Comparison of ENCODE assay signal across 10 cellular contexts in the genomic region with DNA sequence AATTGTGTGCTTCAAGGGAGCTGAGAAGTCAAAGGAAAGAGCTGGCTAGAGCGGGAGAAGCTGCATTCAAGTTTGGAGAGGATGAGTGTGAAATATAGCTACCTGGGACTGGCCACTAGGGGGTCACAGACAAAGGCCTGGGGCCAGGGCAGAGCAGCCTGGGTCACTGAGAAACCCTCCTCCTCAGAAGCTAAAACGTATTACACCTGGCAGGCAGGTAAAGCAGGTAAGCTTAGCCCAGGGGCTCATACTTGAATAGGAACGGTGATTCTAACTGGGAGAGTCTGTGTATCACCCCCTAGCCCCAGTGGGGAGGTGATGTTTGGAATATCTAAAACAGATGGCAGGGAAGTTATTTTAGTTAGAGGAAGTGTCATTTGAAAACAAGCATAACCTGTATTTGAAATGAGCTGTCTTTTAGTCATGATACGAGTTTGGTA. TPM values are rescaled to one million over a fixed set of nuclear protein-coding genes. Genes with fewer than 3 reads are reported as not detected.
DNase-seq lines count a peak whose midpoint lies in the region; ATAC-seq, FAIRE-seq and TF ChIP-seq lines count a peak whose summit lies in the region.
"Had no signal": no experiment of that assay in that cellular context is flagged by ENCODE, and none has a peak within 500 bp of the region (broad histone marks: within the 10 kb centered on the region; RNA-seq: fewer than 3 reads in every experiment).

No MANE protein-coding gene starts in this region.

- H3K27me3 ChIP-seq in DND-41 (ENCODE audit: insufficient read depth, low read length, poor library complexity) = peaks cover 8% of the 10 kb centered on the region
- H3K27me3 ChIP-seq in adrenal gland = no peaks in the 10 kb centered on the region
- H3K27me3 ChIP-seq: ovary had no signal

- H3K4me1 ChIP-seq in DND-41 (ENCODE audit: insufficient read depth, low read length) (no peaks in the 10 kb centered on the region), adrenal gland (replicated peaks in 1 of 2) (peaks cover 5 to 18% of the 10 kb centered on the region in 2 donors)

- H3K27ac ChIP-seq in DND-41 (ENCODE audit: low read length) = no peak overlapping the region
- H3K27ac ChIP-seq in adrenal gland = no peak overlapping the region
- H3K27ac ChIP-seq: ovary had no signal

- intact Hi-C loops in adrenal gland (cut with DNase I) = no loop called here

- WGBS in adrenal gland, 4 donors = 63 to 71% (median 64%) methylated on average over 4 of the region's 4 CpGs

- H3K27ac Mint-ChIP-seq in HFFc6 (peak overlapping the region; percentile 88), memory B cell (no peak overlapping the region)

- H3K4me3 Mint-ChIP-seq in HFFc6 = peak overlapping the region; percentile 16
- no peak overlapping the region for H3K4me3 Mint-ChIP-seq in memory B cell

- no peaks in the 10 kb centered on the region for H4K20me1 ChIP-seq in DND-41 (ENCODE audit: insufficient read depth, low read length)

- H3K4me1 Mint-ChIP-seq in HFFc6 (ENCODE audit: low read depth) = peaks cover 86% of the 10 kb centered on the region
- H3K4me1 Mint-ChIP-seq in memory B cell = peaks cover 9% of the 10 kb centered on the region

- H3K4me2 ChIP-seq in DND-41 (ENCODE audit: insufficient read depth, low read length) = no peak overlapping the region

- no peak overlapping the region for H2AFZ ChIP-seq in DND-41 (ENCODE audit: low read depth, low read length)

- H3K36me3 ChIP-seq in DND-41 (ENCODE audit: insufficient read depth, low read length) (no peaks in the 10 kb centered on the region), adrenal gland (replicated peaks in 1 of 2) (no peaks in the 10 kb centered on the region)
- H3K36me3 ChIP-seq: ovary had no signal

- no peak overlapping the region for H3K9ac ChIP-seq in DND-41 (ENCODE audit: low read depth, low read length)

- in situ Hi-C loops in astrocyte of the spinal cord (cut with HindIII; ENCODE audit: low sequenced_read_pairs) = no loop called here

- H3K79me2 ChIP-seq in DND-41 (ENCODE audit: insufficient read depth, low read length) = no peaks in the 10 kb centered on the region

- H3K36me3 Mint-ChIP-seq in HFFc6 (ENCODE audit: low read depth) (no peaks in the 10 kb centered on the region; the same call in 1 of the 2 replicates), memory B cell (no peaks in the 10 kb centered on the region)

- H3K9me3 Mint-ChIP-seq in HFFc6 (no peaks in the 10 kb centered on the region), memory B cell (no peaks in the 10 kb centered on the region)

- H3K27me3 Mint-ChIP-seq in HFFc6 (ENCODE audit: insufficient read depth) (no peaks in the 10 kb centered on the region), memory B cell (peaks cover 9% of the 10 kb centered on the region)

- TF ChIP-seq CTCF in DND-41 (IDR thresholded peaks at IDR 0.05; ENCODE audit: borderline replicate concordance, extremely low read depth, low read length, poor library complexity, severe bottlenecking) = peak; percentile 45
- TF ChIP-seq CTCF in HFFc6 (IDR thresholded peaks at IDR 0.05) = peak; percentile 67
- TF ChIP-seq CTCF in astrocyte of the spinal cord (IDR thresholded peaks at IDR 0.05; ENCODE audit: low read depth, low read length) = peak; percentile 22
- no peak for TF ChIP-seq CTCF in adrenal gland (IDR thresholded peaks at IDR 0.05)

- FAIRE-seq in RCC 7860 (lab: Jason Lieb, UNC) = no peak

- no peak for ATAC-seq in DND-41 (ENCODE audit: insufficient read depth, low read depth)
- peak; percentile 71 for ATAC-seq in memory B cell (ENCODE audit: low read depth)
- ATAC-seq in GM21737 (IDR thresholded peaks at IDR 0.05; ENCODE audit: unreplicated experiment) = no peak

- TF ChIP-seq POLR2A in adrenal gland (IDR thresholded peaks at IDR 0.05) = no peak

- H3K4me3 ChIP-seq in DND-41 (ENCODE audit: low read depth in 1 of 2, low read length in 2 of 2) (no peak overlapping the region), astrocyte of the spinal cord (ENCODE audit: low read depth, low read length) (no peak overlapping the region), adrenal gland (no peak overlapping the region)
- H3K4me3 ChIP-seq: ovary had no signal

- DNase-seq in DND-41 = no peak
- no peak for DNase-seq in HFFc6
- no peak for DNase-seq in astrocyte of the spinal cord (ENCODE audit: low read depth, low spot score)
- peak in 1 of 2 donors; percentile 10 for DNase-seq in memory B cell (ENCODE audit: low spot score in 2 of 2)
- no peak for DNase-seq in cerebellum (ENCODE audit: low spot score)
- no peak for DNase-seq in adrenal gland
- DNase-seq in RCC 7860 (ENCODE audit: low spot score) = no peak
- DNase-seq: dermis blood vessel endothelial cell, ovary had no signal

- H3K9me3 ChIP-seq in DND-41 (ENCODE audit: insufficient read depth, low read length, severe bottlenecking) = no peaks in the 10 kb centered on the region
- no peaks in the 10 kb centered on the region for H3K9me3 ChIP-seq in adrenal gland (replicated peaks in 1 of 3)
- H3K9me3 ChIP-seq: ovary had no signal

RNA-seq across cellular contexts. Expression of gene KRT37, which starts 6.8 kb away (rescaled TPM):
- total RNA-seq in HFFc6 (2021; fragmentation: NEBNext Ultra II Directional; extraction: Animal tissue kit (Norgen Biotek cat#: 25700)) = not detected
- total RNA-seq in cerebellum (not detected), adrenal gland (not detected)
- not detected for polyA plus RNA-seq in adrenal gland
- total RNA-seq: dermis blood vessel endothelial cell, ovary had no signal
- polyA plus RNA-seq: ovary had no signal

RNA-seq across cellular contexts. Expression of gene KRT31, which starts 20.2 kb away (rescaled TPM):
- under 1 TPM in 2 of 6 experiments, not detected in 4; 0.09 to 0.14 TPM for total RNA-seq in HFFc6 (2021; fragmentation: NEBNext Ultra II Directional; extraction: Animal tissue kit (Norgen Biotek cat#: 25700))
- not detected for total RNA-seq in cerebellum
- not detected for total RNA-seq in adrenal gland
- polyA plus RNA-seq in adrenal gland = not detected
- total RNA-seq: dermis blood vessel endothelial cell, ovary had no signal
- polyA plus RNA-seq: ovary had no signal

RNA-seq across cellular contexts. Expression of gene KRT38, which starts 23.2 kb away (rescaled TPM):
- total RNA-seq in HFFc6 (2021; fragmentation: NEBNext Ultra II Directional; extraction: Animal tissue kit (Norgen Biotek cat#: 25700)) = under 1 TPM; 0.25 to 0.62 (median 0.43) TPM
- total RNA-seq in cerebellum (not detected), adrenal gland (not detected)
- polyA plus RNA-seq in adrenal gland = not detected
- total RNA-seq: dermis blood vessel endothelial cell, ovary had no signal
- polyA plus RNA-seq: ovary had no signal

RNA-seq across cellular contexts. Expression of gene KRT34, which starts 35.5 kb away (rescaled TPM):
- total RNA-seq in HFFc6 (2021; fragmentation: NEBNext Ultra II Directional; extraction: Animal tissue kit (Norgen Biotek cat#: 25700)) = 100 to 1,000 TPM in 2 of 6 experiments, 10 to 100 TPM in 4; 58.8 to 247 (median 71.3) TPM
- total RNA-seq in cerebellum (not detected), adrenal gland (not detected)
- polyA plus RNA-seq in adrenal gland = not detected
- total RNA-seq: ovary had no signal
- polyA plus RNA-seq: ovary had no signal

RNA-seq across cellular contexts. Expression of gene KRT33B, which starts 48.0 kb away (rescaled TPM):
- 1 to 10 TPM in 2 of 6 experiments, under 1 TPM in 4; 0.75 to 2.5 (median 0.96) TPM for total RNA-seq in HFFc6 (2021; fragmentation: NEBNext Ultra II Directional; extraction: Animal tissue kit (Norgen Biotek cat#: 25700))
- total RNA-seq in cerebellum = not detected
- total RNA-seq in adrenal gland = not detected
- polyA plus RNA-seq in adrenal gland = not detected
- total RNA-seq: dermis blood vessel endothelial cell, ovary had no signal
- polyA plus RNA-seq: ovary had no signal

Comparison
In these comparisons a context has a peak if more than half of its experiments do, and no peak if none do; other contexts are left out.
1. CTCF ChIP-seq: peak in DND-41 (single experiment), HFFc6 (single experiment) and astrocyte of the spinal cord (single experiment); none in adrenal gland (0 of 6).